18 cellular contexts compared by ENCODE assay signal in genomic region chr4:141331534-141332358, GRCh38.
DNase-seq lines count a peak whose midpoint lies in the region; ATAC-seq, FAIRE-seq and TF ChIP-seq lines count a peak whose summit lies in the region.
"Had no signal": no experiment of that assay in that cellular context is flagged by ENCODE, and none has a peak within 500 bp of the region (broad histone marks: within the 10 kb centered on the region; RNA-seq: fewer than 3 reads in every experiment).

No MANE protein-coding gene starts in this region.

- DNase-seq in left ventricle myocardium inferior (no peak), Right ventricle myocardium superior (no peak), K562 (ENCODE audit: extremely low read depth in 1 of 4, low spot score in 3 of 4) (no peak), D721Med (ENCODE audit: insufficient read length, low spot score) (no peak), GF-D8 (lab: John Stamatoyannopoulos, UW) (no peak), NCI-H1694 (lab: John Stamatoyannopoulos, UW) (no peak), Peyer's patch (no peak)
- DNase-seq: Caco-2, KG1, NCI-H1048, NCI-H1694 treated with DMSO at 0.1 percent for 48 hours, NCI-H446, OCI-M1, SK-N-SH had no signal

- H3K27me3 ChIP-seq in left ventricle myocardium inferior (ENCODE audit: low read depth) (peaks cover 9% of the 10 kb centered on the region), K562 (ENCODE audit: control insufficient read depth in 2 of 2, insufficient read depth in 2 of 2, low read length in 2 of 2) (no peaks in the 10 kb centered on the region), mononuclear cell (ENCODE audit: insufficient read depth, low read length) (peaks cover 22% of the 10 kb centered on the region), Peyer's patch (no peaks in the 10 kb centered on the region)

- peaks cover 20% of the 10 kb centered on the region for H3K4me1 ChIP-seq in left ventricle myocardium inferior
- peaks cover 0 to 6% of the 10 kb centered on the region in 2 experiments; a peak in 2 of 5 replicates for H3K4me1 ChIP-seq in K562 (replicated peaks in 1 of 2; ENCODE audit: control insufficient read depth in 2 of 2, insufficient read depth in 2 of 2, low read length in 2 of 2)
- peaks cover 40% of the 10 kb centered on the region for H3K4me1 ChIP-seq in mononuclear cell (ENCODE audit: insufficient read depth, low read length)
- peaks cover 0 to 7% (median 2%) of the 10 kb centered on the region in 4 donors for H3K4me1 ChIP-seq in Peyer's patch
- H3K4me1 ChIP-seq: Caco-2 had no signal

- no peak for TF ChIP-seq EP300 in K562 (IDR thresholded peaks at IDR 0.05; ENCODE audit: low read length)

- H3K27ac ChIP-seq in left ventricle myocardium inferior (replicated peaks) (no peak overlapping the region), K562 (ENCODE audit: extremely low read depth, low read depth, low read length) (peak overlapping the region; percentile 59), Peyer's patch (no peak overlapping the region)
- H3K27ac ChIP-seq: C4-2B, HL-60 had no signal

- no peaks in the 10 kb centered on the region for H3K36me3 ChIP-seq in left ventricle myocardium inferior
- peaks cover 2% of the 10 kb centered on the region; the same call in 2 of the 3 replicates for H3K36me3 ChIP-seq in K562 (ENCODE audit: control insufficient read depth, insufficient read depth, low read length)
- H3K36me3 ChIP-seq in Peyer's patch, result no peaks in the 10 kb centered on the region

- CTCF ChIA-PET in K562 (lab: Yijun Ruan, JAX; ENCODE audit: low intra/inter-chr PET ratio), result no interaction called here

- H4K20me1 ChIP-seq in K562 (replicated peaks; ENCODE audit: control insufficient read depth, insufficient read depth, low read length), result 0 out of 2 replicates have a peak, but pooled peaks cover 4% of the 10 kb centered on the region

- TF ChIP-seq RAD21 in K562 (CRISPR knock-in tag; conservative IDR thresholded peaks at IDR 0.05 in 1 of 2, IDR thresholded peaks at IDR 0.05 in 1 of 2), result no peak

- no peak for TF ChIP-seq CTCF in left ventricle myocardium inferior (IDR thresholded peaks at IDR 0.05; ENCODE audit: borderline replicate concordance)
- TF ChIP-seq CTCF in K562 (IDR thresholded peaks at IDR 0.05 in 2 of 3, conservative IDR thresholded peaks at IDR 0.05 in 1 of 3; ENCODE audit: insufficient read depth in 2 of 3, low read depth in 1 of 3, low read length in 3 of 3), result no peak
- no peak for TF ChIP-seq CTCF in D721Med (IDR thresholded peaks at IDR 0.05; ENCODE audit: insufficient read depth, missing control alignments)
- no peak for TF ChIP-seq CTCF in Peyer's patch (IDR thresholded peaks at IDR 0.05)

- FAIRE-seq in K562 (lab: Jason Lieb, UNC), result peak; percentile 35
- no peak for FAIRE-seq in D721Med (lab: Jason Lieb, UNC)
- FAIRE-seq: GM12878 had no signal

- H3K9me3 ChIP-seq in left ventricle myocardium inferior (replicated peaks) (no peaks in the 10 kb centered on the region), K562 (replicated peaks; ENCODE audit: control insufficient read depth, insufficient read depth, low read depth, low read length) (no peaks in the 10 kb centered on the region), mononuclear cell (ENCODE audit: low read depth, low read length) (no peaks in the 10 kb centered on the region), Peyer's patch (no peaks in the 10 kb centered on the region)
- H3K9me3 ChIP-seq: Caco-2, SK-N-SH had no signal

- 3% methylated on average over 10 of the region's 14 CpGs for WGBS in K562 (ENCODE audit: insufficient coverage, low coverage, missing lambda C conversion rate)

- peak overlapping the region; percentile 57; the same call in 1 of the 2 replicates for H2AFZ ChIP-seq in K562 (ENCODE audit: low read depth, low read length)

- POLR2A ChIA-PET in K562 (lab: Yijun Ruan, JAX), result interaction anchor here (0.9 to 3.4 kb wide), 4 partner anchors 15 to 294 kb away, joined by 3 to 10 read pairs (median 4); no protein-coding TSS in a partner anchor

- H3K4me2 ChIP-seq in K562 (ENCODE audit: insufficient read depth, low read length), result peak overlapping the region; percentile 79
- H3K4me2 ChIP-seq: SK-N-SH had no signal

- intact Hi-C loops in left ventricle myocardium inferior (cut with micrococcal nuclease), result no loop called here
- intact Hi-C loops in Right ventricle myocardium superior (cut with DNase I), result no loop called here
- intact Hi-C loops in K562 (cut with micrococcal nuclease), result no loop called here

- in situ Hi-C loops in K562 (cut with MboI), result no loop called here

- peak overlapping the region; percentile 61 for H3K4me3 ChIP-seq in left ventricle myocardium inferior
- peak overlapping the region; percentile 50 for H3K4me3 ChIP-seq in K562
- peak overlapping the region; percentile 31 for H3K4me3 ChIP-seq in mononuclear cell (ENCODE audit: low read length)
- H3K4me3 ChIP-seq in Peyer's patch, result no peak overlapping the region
- H3K4me3 ChIP-seq: GM12878 had no signal

- H3K79me2 ChIP-seq in K562 (ENCODE audit: control insufficient read depth, insufficient read depth, low read length), result peaks cover 42% of the 10 kb centered on the region

- no peak for TF ChIP-seq POLR2A in K562 (conservative IDR thresholded peaks at IDR 0.05)
- TF ChIP-seq POLR2A in Peyer's patch (IDR thresholded peaks at IDR 0.05), result no peak

- H3K9ac ChIP-seq in K562 (ENCODE audit: insufficient read depth in 1 of 2, low read depth in 2 of 2, low read length in 2 of 2), result peak overlapping the region; percentile 65 to 83
- H3K9ac ChIP-seq: SK-N-SH had no signal

- H3K9me1 ChIP-seq in K562 (ENCODE audit: control insufficient read depth, insufficient read depth, low read length), result no peaks in the 10 kb centered on the region

- TSS peak; percentile 77 for BruUV-seq in K562 (replicated peaks; lab: Mats Ljungman, UMichigan)

- ATAC-seq in Right ventricle myocardium superior (ENCODE audit: poor library complexity) (no peak), K562 (peak; percentile 40)
- ATAC-seq: GM12878 had no signal

TF ChIP-seq in K562, 482 proteins besides CTCF, POLR2A, EP300 and RAD21 (continues in another document):
- TF ChIP-seq POLR2AphosphoS5 (IDR thresholded peaks at IDR 0.05; ENCODE audit: control insufficient read depth, insufficient read depth, low read depth, low read length) (peak; percentile 92; the same call in 1 of the 2 replicates), ZBTB43 (CRISPR knock-in tag; IDR thresholded peaks at IDR 0.05) (no peak), THRAP3 (IDR thresholded peaks at IDR 0.05; ENCODE audit: borderline replicate concordance) (peak; percentile 96), NONO (IDR thresholded peaks at IDR 0.05; ENCODE audit: low read depth in 2 of 2, low read length in 1 of 2) (peak in 1 of 2 experiments; percentile 20; a peak in 1 of 4 replicates), LCOR (CRISPR knock-in tag; IDR thresholded peaks at IDR 0.05) (no peak), REST (CRISPR knock-in tag; IDR thresholded peaks at IDR 0.05; ENCODE audit: low read depth) (no peak), NR2F6 (CRISPR knock-in tag; IDR thresholded peaks at IDR 0.05) (no peak), HDAC3 (IDR thresholded peaks at IDR 0.05; ENCODE audit: borderline replicate concordance, partially characterized antibody) (peak; percentile 10), ZSCAN29 (IDR thresholded peaks at IDR 0.05) (no peak), SIN3B (IDR thresholded peaks at IDR 0.05; ENCODE audit: low read depth) (no peak), ZNF143 (CRISPR knock-in tag; IDR thresholded peaks at IDR 0.05) (no peak), SMAD4 (CRISPR knock-in tag; conservative IDR thresholded peaks at IDR 0.05) (no peak)

Comparison
In these comparisons a context has a peak if more than half of its experiments do, and no peak if none do; other contexts are left out.
1. H3K4me3 ChIP-seq: peak in left ventricle myocardium inferior (single experiment), K562 (single experiment) and mononuclear cell (single experiment); none in Peyer's patch (0 of 4).